In the genomic region with DNA sequence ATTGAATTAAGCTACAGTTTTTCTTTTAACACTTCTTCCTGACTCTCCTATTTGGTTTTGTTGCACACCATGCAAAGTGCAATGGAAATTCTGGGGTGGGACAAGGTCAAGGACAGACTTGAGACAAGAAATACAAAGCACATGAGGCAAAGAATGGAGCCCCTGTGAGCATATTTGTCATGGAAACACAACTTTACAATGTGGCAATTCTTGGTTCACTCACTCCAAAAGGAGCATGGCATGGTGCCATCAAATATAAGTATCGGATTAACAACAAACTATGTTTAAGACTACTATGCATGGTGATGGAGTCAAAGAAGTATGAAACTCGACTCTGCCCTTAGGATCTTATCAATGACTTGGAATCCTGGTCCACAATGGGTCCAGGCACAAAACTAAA, we compare ENCODE assay signal across 32 cellular contexts.
A peak's percentile ranks its signal among the peaks of the same experiment; 100 is the strongest.
DNase-seq lines count a peak whose midpoint lies in the region; ATAC-seq, FAIRE-seq and TF ChIP-seq lines count a peak whose summit lies in the region.
"Had no signal": no experiment of that assay in that cellular context is flagged by ENCODE, and none has a peak within 500 bp of the region (broad histone marks: within the 10 kb centered on the region; RNA-seq: fewer than 3 reads in every experiment).

No MANE protein-coding gene starts in this region.

- no peak overlapping the region for H4K8ac ChIP-seq in mesenchymal stem cell (ENCODE audit: low read length)

- H3K23ac ChIP-seq in mesenchymal stem cell (ENCODE audit: low read length in 2 of 2) = no peak overlapping the region

- no peak overlapping the region for H3K14ac ChIP-seq in mesenchymal stem cell (ENCODE audit: low read length in 2 of 2)

- H3K36me3 ChIP-seq in PC-3 (ENCODE audit: low read depth, low read length) = peaks cover 14% of the 10 kb centered on the region
- no peaks in the 10 kb centered on the region for H3K36me3 ChIP-seq in esophagus muscularis mucosa
- no peaks in the 10 kb centered on the region for H3K36me3 ChIP-seq in mesenchymal stem cell (ENCODE audit: control insufficient read depth in 1 of 2, insufficient read depth in 2 of 2, low read depth in 1 of 2, low read length in 2 of 2)
- H3K36me3 ChIP-seq: colonic mucosa, gastroesophageal sphincter, HAP-1, neural progenitor cell, upper lobe of right lung had no signal

- no peak for DNase-seq in A549 (ENCODE audit: low read depth in 1 of 2, low spot score in 1 of 2)
- DNase-seq in PC-3 = peak; percentile 20
- DNase-seq in esophagus muscularis mucosa (ENCODE audit: extremely low spot score) = no peak
- DNase-seq in mesenchymal stem cell = peak; percentile 20
- no peak for DNase-seq in NCI-H2196 (lab: John Stamatoyannopoulos, UW; ENCODE audit: unreplicated experiment)
- DNase-seq in dermis blood vessel endothelial cell = no peak
- DNase-seq: activated CD8-positive, alpha-beta T cell treated with anti-CD3 and anti-CD28 coated beads for 36 hours; activated naive CD4-positive, alpha-beta T cell treated with anti-CD3 and anti-CD28 coated beads, Interleukin-2, amount 50 U/mL, for 16 hours; AML-193; amniotic stem cell; CD4-positive, alpha-beta memory T cell; colonic mucosa; effector memory CD8-positive, alpha-beta T cell; EL; hypothalamus; NCI-H2107; NCI-H446; NCI-H748 treated with DMSO at 0.1 percent for 48 hours; retina; SIG-M5; stimulated activated naive B cell treated with anti-CD40 and anti-IgM and Interleukin-4, amounts not matched to agents 10 μg/mL and 1 μg/mL and 100 μg/mL, for 72 hours; substantia nigra; upper lobe of right lung had no signal

- no peak overlapping the region for H2BK12ac ChIP-seq in mesenchymal stem cell (ENCODE audit: low read length in 2 of 2)

- CTCF ChIA-PET in A549 (lab: Yijun Ruan, JAX) (interaction anchor here (1.1 kb wide), 1 partner anchor 13 kb away, joined by 3 read pairs; no protein-coding TSS in a partner anchor), PC-3 (lab: Charles Lee) (no interaction called here)

- H3K4me3 ChIP-seq in A549 (no peak overlapping the region), PC-3 (ENCODE audit: low read length) (no peak overlapping the region), esophagus muscularis mucosa (no peak overlapping the region), mesenchymal stem cell (ENCODE audit: insufficient read depth in 1 of 2, low read depth in 1 of 2, low read length in 2 of 2) (no peak overlapping the region)
- H3K4me3 ChIP-seq: colonic mucosa, gastroesophageal sphincter, GM12878, HAP-1, neural progenitor cell, skin epidermis, upper lobe of right lung had no signal

- POLR2A ChIA-PET in A549 (lab: Yijun Ruan, JAX) (no interaction called here), PC-3 (lab: Charles Lee; ENCODE audit: unreplicated experiment) (no interaction called here)

- H3K79me1 ChIP-seq in mesenchymal stem cell (replicated peaks; ENCODE audit: low read length, poor library complexity, severe bottlenecking) = no peaks in the 10 kb centered on the region

- H3K4me1 ChIP-seq in A549 = peaks cover 18% of the 10 kb centered on the region
- peaks cover 40% of the 10 kb centered on the region for H3K4me1 ChIP-seq in PC-3 (ENCODE audit: insufficient read depth, low read length)
- H3K4me1 ChIP-seq in esophagus muscularis mucosa = peaks cover 0 to 38% (median 33%) of the 10 kb centered on the region in 4 donors
- H3K4me1 ChIP-seq in mesenchymal stem cell (ENCODE audit: control insufficient read depth, insufficient read depth, low read depth, low read length) = peaks cover 4% of the 10 kb centered on the region
- H3K4me1 ChIP-seq: colonic mucosa, HAP-1, parathyroid adenoma, upper lobe of right lung had no signal

- TF ChIP-seq RAD21 in A549 (conservative IDR thresholded peaks at IDR 0.05 in 1 of 2, IDR thresholded peaks at IDR 0.05 in 1 of 2) = no peak

- intact Hi-C loops in PC-3 (cut with micrococcal nuclease) (loop anchor here (5.0 kb wide), 1 partner anchor 43 kb away; no protein-coding TSS in a partner anchor), esophagus muscularis mucosa (cut with DNase I) (no loop called here)

- no peak overlapping the region for H3K18ac ChIP-seq in mesenchymal stem cell (ENCODE audit: low read depth in 1 of 2, low read length in 2 of 2)

- H3K9ac ChIP-seq in PC-3 (ENCODE audit: low read length) = peak overlapping the region; percentile 43; the same call in 1 of the 2 replicates
- H3K9ac ChIP-seq in mesenchymal stem cell (ENCODE audit: low read length) = no peak overlapping the region
- H3K9ac ChIP-seq: neural progenitor cell, parathyroid adenoma had no signal

- peaks cover 10% of the 10 kb centered on the region for H3F3A ChIP-seq in PC-3 (ENCODE audit: low read length, unreplicated experiment)

- no peaks in the 10 kb centered on the region for H4K20me1 ChIP-seq in PC-3 (ENCODE audit: low read length)

- no peak for TF ChIP-seq POLR2A in A549 (IDR thresholded peaks at IDR 0.05; ENCODE audit: low read length)
- TF ChIP-seq POLR2A in esophagus muscularis mucosa (IDR thresholded peaks at IDR 0.05; ENCODE audit: low read depth) = no peak

- H2AFZ ChIP-seq in PC-3 (ENCODE audit: low read length) (no peak overlapping the region), mesenchymal stem cell (ENCODE audit: low read depth, low read length) (no peak overlapping the region)
- H2AFZ ChIP-seq: neural progenitor cell, parathyroid adenoma had no signal

- H2BK15ac ChIP-seq in mesenchymal stem cell (ENCODE audit: low read depth, poor library complexity, severe bottlenecking) = no peak overlapping the region

- no peak for FAIRE-seq in A549 (lab: Jason Lieb, UNC)
- FAIRE-seq: GM12878 had no signal

- H2BK5ac ChIP-seq in mesenchymal stem cell (ENCODE audit: low read depth, low read length, poor library complexity, severe bottlenecking) = no peak overlapping the region

- H2BK120ac ChIP-seq in mesenchymal stem cell (ENCODE audit: low read depth, low read length) = no peak overlapping the region

- no TSS peak for BruUV-seq in PC-3 (replicated peaks; lab: Mats Ljungman, UMichigan)

- WGBS in A549 (ENCODE audit: missing lambda C conversion rate) = 67% methylated on average over 2 of the region's 2 CpGs
- 79% methylated on average over 2 of the region's 2 CpGs for WGBS in esophagus muscularis mucosa
- WGBS in mesenchymal stem cell = 97% methylated on average over 2 of the region's 2 CpGs

- ATAC-seq in A549 = no peak
- no peak for ATAC-seq in PC-3
- no peak for ATAC-seq in GM19455 (IDR thresholded peaks at IDR 0.05; ENCODE audit: unreplicated experiment)
- ATAC-seq in HG03520 (IDR thresholded peaks at IDR 0.05; ENCODE audit: unreplicated experiment) = no peak
- ATAC-seq: activated CD8-positive, alpha-beta T cell treated with anti-CD3 and anti-CD28 coated beads for 36 hours; effector memory CD8-positive, alpha-beta T cell; GM12878; stimulated activated naive B cell treated with anti-CD40 and anti-IgM and Interleukin-4, amounts not matched to agents 10 μg/mL and 1 μg/mL and 100 μg/mL, for 72 hours; upper lobe of right lung had no signal

- no peak overlapping the region for H4K91ac ChIP-seq in mesenchymal stem cell (ENCODE audit: low read length)

- H2AK5ac ChIP-seq in mesenchymal stem cell (ENCODE audit: low read length, severe bottlenecking) = no peak overlapping the region

- H3K9me3 ChIP-seq in A549 = peaks cover 13% of the 10 kb centered on the region
- peaks cover 11% of the 10 kb centered on the region; the same call in 1 of the 2 replicates for H3K9me3 ChIP-seq in PC-3 (ENCODE audit: low read length)
- no peaks in the 10 kb centered on the region for H3K9me3 ChIP-seq in esophagus muscularis mucosa
- peaks cover 12% of the 10 kb centered on the region for H3K9me3 ChIP-seq in mesenchymal stem cell (ENCODE audit: control insufficient read depth, low read length)
- H3K9me3 ChIP-seq: colonic mucosa, gastroesophageal sphincter, HAP-1, upper lobe of right lung had no signal

- H3K27me3 ChIP-seq in PC-3 (ENCODE audit: low read length) (no peaks in the 10 kb centered on the region), esophagus muscularis mucosa (no peaks in the 10 kb centered on the region), mesenchymal stem cell (ENCODE audit: control insufficient read depth in 1 of 2, insufficient read depth in 1 of 2, low read length in 2 of 2) (no peaks in the 10 kb centered on the region)
- H3K27me3 ChIP-seq: colonic mucosa, gastroesophageal sphincter, neural progenitor cell, upper lobe of right lung had no signal

- TF ChIP-seq CTCF in A549 (IDR thresholded peaks at IDR 0.05) (no peak), PC-3 (conservative IDR thresholded peaks at IDR 0.05; ENCODE audit: low read depth, low read length) (no peak), esophagus muscularis mucosa (IDR thresholded peaks at IDR 0.05) (no peak)

- H3K4ac ChIP-seq in mesenchymal stem cell (ENCODE audit: low read depth in 1 of 2, low read length in 2 of 2) = no peak overlapping the region

- TF ChIP-seq EP300 in A549 (IDR thresholded peaks at IDR 0.05) (no peak), esophagus muscularis mucosa (IDR thresholded peaks at IDR 0.05) (no peak)

- H3K79me2 ChIP-seq in PC-3 (ENCODE audit: low read length) = no peaks in the 10 kb centered on the region
- H3K79me2 ChIP-seq: parathyroid adenoma had no signal

- H3K4me2 ChIP-seq in A549 (peak overlapping the region; percentile 56; the same call in 2 of the 3 replicates), PC-3 (ENCODE audit: low read length) (0 out of 2 replicates have a peak overlapping the region, but pooled peaks have one; percentile 35), mesenchymal stem cell (ENCODE audit: low read length, poor library complexity, severe bottlenecking) (no peak overlapping the region)
- H3K4me2 ChIP-seq: neural progenitor cell had no signal

- H3K9me2 ChIP-seq in PC-3 (replicated peaks; ENCODE audit: low read length) = no peaks in the 10 kb centered on the region

- H3K27ac ChIP-seq in A549 = peak overlapping the region; percentile 31 to 85; a peak in 4 of 6 replicates
- H3K27ac ChIP-seq in PC-3 (ENCODE audit: low read length) = peak overlapping the region; percentile 84
- peak overlapping the region; percentile 35 to 70 (median 60) for H3K27ac ChIP-seq in esophagus muscularis mucosa (replicated peaks in 1 of 4)
- no peak overlapping the region for H3K27ac ChIP-seq in mesenchymal stem cell (ENCODE audit: low read length, poor library complexity, severe bottlenecking)
- H3K27ac ChIP-seq: 22Rv1, colonic mucosa, neural progenitor cell, parathyroid adenoma, skin epidermis, upper lobe of right lung had no signal

TF ChIP-seq in A549, 52 proteins besides CTCF, POLR2A, EP300 and RAD21 (continues in another document):
- TF ChIP-seq CHD4 (IDR thresholded peaks at IDR 0.05; ENCODE audit: borderline replicate concordance) = no peak
- TF ChIP-seq, protein P1, sequence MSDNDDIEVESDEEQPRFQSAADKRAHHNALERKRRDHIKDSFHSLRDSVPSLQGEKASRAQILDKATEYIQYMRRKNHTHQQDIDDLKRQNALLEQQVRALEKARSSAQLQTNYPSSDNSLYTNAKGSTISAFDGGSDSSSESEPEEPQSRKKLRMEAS (IDR thresholded peaks at IDR 0.05) = no peak
- no peak for TF ChIP-seq KDM1A (IDR thresholded peaks at IDR 0.05; ENCODE audit: low read depth)

Comparison
In these comparisons a context has a peak if more than half of its experiments do, and no peak if none do; other contexts are left out.
1. DNase-seq: peak in PC-3 (single experiment) and mesenchymal stem cell (single experiment); none in A549 (0 of 2), esophagus muscularis mucosa (single experiment), NCI-H2196 (single experiment) and dermis blood vessel endothelial cell (single experiment).